Comparison of ENCODE assay signal across 8 cellular contexts in genomic region chr13:49936943-49937273, GRCh38. TPM values are rescaled to one million over a fixed set of nuclear protein-coding genes. Genes with fewer than 3 reads are reported as not detected.
DNase-seq lines count a peak whose midpoint lies in the region; ATAC-seq and TF ChIP-seq lines count a peak whose summit lies in the region.

No MANE protein-coding gene starts in this region.

- POLR2A ChIA-PET in naive thymus-derived CD8-positive, alpha-beta T cell (lab: Charles Lee), result interaction anchor here (1.1 to 1.8 kb wide), 6 partner anchors 21 to 1516 kb away, joined by 4 to 11 read pairs (median 6); partner anchors contain the start of genes EBPL, INTS6, KPNA3 and TRIM13

- H3K4me3 ChIP-seq in NB4 (ENCODE audit: low read depth, low read length), result peak overlapping the region; percentile 83
- peak overlapping the region; percentile 97 for H3K4me3 ChIP-seq in effector memory CD4-positive, alpha-beta T cell (ENCODE audit: insufficient read depth, low read depth, low read length, poor library complexity, severe bottlenecking)

- H3K27me3 ChIP-seq in effector memory CD4-positive, alpha-beta T cell (replicated peaks; ENCODE audit: control insufficient read depth, insufficient read depth, low read length, poor library complexity, severe bottlenecking), result no peaks in the 10 kb centered on the region

- no peaks in the 10 kb centered on the region for H3K36me3 ChIP-seq in effector memory CD4-positive, alpha-beta T cell (ENCODE audit: control insufficient read depth, insufficient read depth, low read length)

- no peaks in the 10 kb centered on the region for H3K9me3 ChIP-seq in effector memory CD4-positive, alpha-beta T cell (ENCODE audit: control insufficient read depth, low read length)

- no peaks in the 10 kb centered on the region for H3K27me3 Mint-ChIP-seq in naive thymus-derived CD8-positive, alpha-beta T cell

- no peak for TF ChIP-seq POLR2A in NB4 (IDR thresholded peaks at IDR 0.05; ENCODE audit: extremely low read depth, insufficient read length)

- H3K9me3 Mint-ChIP-seq in naive thymus-derived CD8-positive, alpha-beta T cell, result no peaks in the 10 kb centered on the region

- no peak for ATAC-seq in naive thymus-derived CD8-positive, alpha-beta T cell

- no peak for TF ChIP-seq CTCF in NB4 (IDR thresholded peaks at IDR 0.05; ENCODE audit: low read depth, low read length)

- H3K4me3 Mint-ChIP-seq in naive thymus-derived CD8-positive, alpha-beta T cell, result peak overlapping the region; percentile 92 to 98 (median 94)

- peak; percentile 14 for DNase-seq in NCI-H2171 treated with DMSO at 0.1 percent for 48 hours (lab: John Stamatoyannopoulos, UW)
- no peak for DNase-seq in NCI-H2171 (lab: John Stamatoyannopoulos, UW)
- no peak for DNase-seq in NB4 (ENCODE audit: low read depth)
- DNase-seq in effector memory CD4-positive, alpha-beta T cell, result no peak
- DNase-seq in naive thymus-derived CD8-positive, alpha-beta T cell, result peak in 1 of 10 donors; percentile 2
- DNase-seq in NK-92 treated with Interleukin-12 subunit alpha and Interleukin-12 subunit beta, amount 100 ng/mL, for 24 hours (lab: John Stamatoyannopoulos, UW), result no peak
- no peak for DNase-seq in hepatic stellate cell (ENCODE audit: low spot score)
- no peak for DNase-seq in T1000 (lab: John Stamatoyannopoulos, UW)

- H3K36me3 Mint-ChIP-seq in naive thymus-derived CD8-positive, alpha-beta T cell, result no peaks in the 10 kb centered on the region

- H3K27ac Mint-ChIP-seq in naive thymus-derived CD8-positive, alpha-beta T cell, result peak overlapping the region in 7 of 10 donors; percentile 58 to 97 (median 88)

- H3K27ac ChIP-seq in effector memory CD4-positive, alpha-beta T cell (ENCODE audit: insufficient read depth, low read length, poor library complexity, severe bottlenecking), result peak overlapping the region; percentile 60

- H3K4me1 Mint-ChIP-seq in naive thymus-derived CD8-positive, alpha-beta T cell, result peaks cover 9 to 25% (median 18%) of the 10 kb centered on the region in 4 donors

- peaks cover 12% of the 10 kb centered on the region for H3K4me1 ChIP-seq in effector memory CD4-positive, alpha-beta T cell (ENCODE audit: control insufficient read depth, insufficient read depth, low read length, poor library complexity, severe bottlenecking)

RNA-seq across cellular contexts. Expression of gene SPRYD7, which starts 0.8 kb away (rescaled TPM):
- total RNA-seq in naive thymus-derived CD8-positive, alpha-beta T cell, result 1 to 10 TPM; 3.8 TPM
- polyA plus RNA-seq in naive thymus-derived CD8-positive, alpha-beta T cell, result 1 to 10 TPM; 2.1 to 2.6 (median 2.3) TPM

RNA-seq across cellular contexts. Expression of gene TRIM13, which starts 59.9 kb away (rescaled TPM):
- 10 to 100 TPM; 17.9 to 21.0 TPM for total RNA-seq in naive thymus-derived CD8-positive, alpha-beta T cell
- 1 to 10 TPM; 7.3 to 8.5 (median 7.5) TPM for polyA plus RNA-seq in naive thymus-derived CD8-positive, alpha-beta T cell
